In the genomic region with DNA sequence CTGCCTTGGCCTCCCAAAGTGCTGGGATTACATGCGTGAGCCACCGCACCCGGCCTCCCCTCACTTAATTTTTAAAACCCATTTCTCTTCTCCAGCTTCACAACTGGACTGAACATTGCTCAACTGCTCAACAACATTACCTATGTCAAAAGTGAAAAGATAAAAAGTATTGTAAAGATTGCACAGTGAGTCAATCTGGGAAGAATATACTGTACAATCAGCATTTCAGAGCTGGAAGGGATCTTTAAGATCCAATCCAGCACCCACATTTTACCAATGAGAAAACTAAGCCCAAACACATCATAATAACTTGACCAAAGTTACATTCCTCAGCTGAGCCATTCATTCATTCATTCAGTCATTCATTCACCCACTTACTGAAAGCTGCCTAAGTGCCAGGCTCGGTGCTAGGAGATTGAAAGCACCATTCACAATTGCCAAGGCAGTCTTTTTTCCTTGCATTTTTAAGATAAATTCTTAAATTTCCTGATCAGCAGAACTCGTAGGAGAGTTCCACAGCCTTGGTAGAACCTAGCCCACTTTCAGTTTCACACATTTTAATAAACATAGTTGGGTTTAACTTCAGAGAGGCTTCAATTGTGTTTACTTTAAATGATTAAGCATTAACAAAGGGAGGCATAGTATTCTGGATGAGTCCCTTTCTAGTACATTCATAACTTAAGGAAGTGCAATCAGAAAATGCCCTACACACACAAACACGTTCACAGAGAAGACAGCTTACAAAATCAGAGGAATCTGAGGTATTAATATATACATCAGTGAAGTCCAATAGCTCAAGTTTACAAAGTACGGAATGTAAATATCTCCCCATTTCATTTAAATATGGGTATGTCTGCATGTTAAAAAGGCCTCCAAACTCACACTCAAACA, we compare ENCODE assay signal across 10 cellular contexts. TPM values are rescaled to one million over a fixed set of nuclear protein-coding genes. Genes with fewer than 3 reads are reported as not detected.
DNase-seq lines count a peak whose midpoint lies in the region; ATAC-seq, FAIRE-seq and TF ChIP-seq lines count a peak whose summit lies in the region.
"Had no signal": no experiment of that assay in that cellular context is flagged by ENCODE, and none has a peak within 500 bp of the region (broad histone marks: within the 10 kb centered on the region; RNA-seq: fewer than 3 reads in every experiment).

No MANE protein-coding gene starts in this region.

- FAIRE-seq in urothelium cell line (lab: Jason Lieb, UNC) = no peak

- H3K27me3 Mint-ChIP-seq in activated CD4-positive, alpha-beta T cell treated with anti-CD3 and anti-CD28 coated beads, Interleukin-2, amount 10 ng/mL, durations not matched to agents 24 days and 14 days = no peaks in the 10 kb centered on the region
- H3K27me3 Mint-ChIP-seq in stimulated activated memory B cell treated with anti-CD40 and anti-IgM and Interleukin-4, amounts not matched to agents 10 μg/mL and 1 μg/mL and 100 μg/mL, for 72 hours = no peaks in the 10 kb centered on the region

- H3K4me3 ChIP-seq in WI38 (ENCODE audit: low read depth, low read length) (peak overlapping the region; percentile 48), fibroblast of pulmonary artery (replicated peaks; ENCODE audit: low read depth, low read length) (peak overlapping the region; percentile 23), lower leg skin (ENCODE audit: low read depth, poor library complexity, severe bottlenecking) (no peak overlapping the region)

- H3K9me3 Mint-ChIP-seq in activated CD4-positive, alpha-beta T cell treated with anti-CD3 and anti-CD28 coated beads, Interleukin-2, amount 10 ng/mL, durations not matched to agents 24 days and 14 days = no peaks in the 10 kb centered on the region
- no peaks in the 10 kb centered on the region for H3K9me3 Mint-ChIP-seq in stimulated activated memory B cell treated with anti-CD40 and anti-IgM and Interleukin-4, amounts not matched to agents 10 μg/mL and 1 μg/mL and 100 μg/mL, for 72 hours

- peaks cover 46% of the 10 kb centered on the region for H3K36me3 Mint-ChIP-seq in activated CD4-positive, alpha-beta T cell treated with anti-CD3 and anti-CD28 coated beads, Interleukin-2, amount 10 ng/mL, durations not matched to agents 24 days and 14 days (ENCODE audit: low read depth)
- peaks cover 19% of the 10 kb centered on the region for H3K36me3 Mint-ChIP-seq in stimulated activated memory B cell treated with anti-CD40 and anti-IgM and Interleukin-4, amounts not matched to agents 10 μg/mL and 1 μg/mL and 100 μg/mL, for 72 hours

- H3K27ac Mint-ChIP-seq in activated CD4-positive, alpha-beta T cell treated with anti-CD3 and anti-CD28 coated beads, Interleukin-2, amount 10 ng/mL, durations not matched to agents 24 days and 14 days = peak overlapping the region; percentile 40
- peak overlapping the region; percentile 35 for H3K27ac Mint-ChIP-seq in stimulated activated memory B cell treated with anti-CD40 and anti-IgM and Interleukin-4, amounts not matched to agents 10 μg/mL and 1 μg/mL and 100 μg/mL, for 72 hours

- no peak for TF ChIP-seq CTCF in WI38 (IDR thresholded peaks at IDR 0.05; ENCODE audit: low read depth, low read length)
- no peak for TF ChIP-seq CTCF in fibroblast of pulmonary artery (IDR thresholded peaks at IDR 0.05; ENCODE audit: low read length, missing control alignments)
- TF ChIP-seq CTCF in lower leg skin (IDR thresholded peaks at IDR 0.05) = no peak

- H3K4me1 Mint-ChIP-seq in activated CD4-positive, alpha-beta T cell treated with anti-CD3 and anti-CD28 coated beads, Interleukin-2, amount 10 ng/mL, durations not matched to agents 24 days and 14 days = peaks cover 45% of the 10 kb centered on the region
- peaks cover 40% of the 10 kb centered on the region for H3K4me1 Mint-ChIP-seq in stimulated activated memory B cell treated with anti-CD40 and anti-IgM and Interleukin-4, amounts not matched to agents 10 μg/mL and 1 μg/mL and 100 μg/mL, for 72 hours

- ATAC-seq in stimulated activated memory B cell treated with anti-CD40 and anti-IgM and Interleukin-4, amounts not matched to agents 10 μg/mL and 1 μg/mL and 100 μg/mL, for 72 hours = no peak
- no peak for ATAC-seq in GM18511 (IDR thresholded peaks at IDR 0.05; ENCODE audit: unreplicated experiment)

- 85% methylated on average over 7 of the region's 7 CpGs for WGBS in lower leg skin, 2 donors

- peak overlapping the region; percentile 66 for H3K4me3 Mint-ChIP-seq in activated CD4-positive, alpha-beta T cell treated with anti-CD3 and anti-CD28 coated beads, Interleukin-2, amount 10 ng/mL, durations not matched to agents 24 days and 14 days
- peak overlapping the region; percentile 39 for H3K4me3 Mint-ChIP-seq in stimulated activated memory B cell treated with anti-CD40 and anti-IgM and Interleukin-4, amounts not matched to agents 10 μg/mL and 1 μg/mL and 100 μg/mL, for 72 hours

- DNase-seq in activated CD4-positive, alpha-beta T cell treated with anti-CD3 and anti-CD28 coated beads, Interleukin-2, amount 10 ng/mL, durations not matched to agents 24 days and 14 days = no peak
- no peak for DNase-seq in activated CD4-positive, alpha-beta T cell treated with anti-CD3 and anti-CD28 coated beads for 4 hours
- peak; percentile 11 for DNase-seq in fibroblast of pulmonary artery (ENCODE audit: low read depth)
- DNase-seq in urothelium cell line (ENCODE audit: low spot score) = no peak
- no peak for DNase-seq in lower leg skin (ENCODE audit: low spot score in 2 of 2)
- DNase-seq: NCI-H1092, posterior cingulate gyrus had no signal

- intact Hi-C loops in activated CD4-positive, alpha-beta T cell treated with anti-CD3 and anti-CD28 coated beads, Interleukin-2, amount 10 ng/mL, durations not matched to agents 24 days and 14 days (cut with micrococcal nuclease) = no loop called here
- intact Hi-C loops in lower leg skin (cut with DNase I; ENCODE audit: low total_unique reads) = loop anchor here (10.0 kb wide), 2 partner anchors 477 to 507 kb away; no protein-coding TSS in a partner anchor

- no peak for TF ChIP-seq POLR2A in lower leg skin (IDR thresholded peaks at IDR 0.05)

RNA-seq across cellular contexts. Expression of a gene that starts 3.0 kb away (rescaled TPM):
- 6.9 and 7.6 TPM in 2 replicates for total RNA-seq in activated CD4-positive, alpha-beta T cell treated with anti-CD3 and anti-CD28 coated beads, Interleukin-2, amount 10 ng/mL, durations not matched to agents 24 days and 14 days
- 1 to 10 TPM; 1.4 to 5.5 (median 2.4) TPM for total RNA-seq in lower leg skin

RNA-seq across cellular contexts. Expression of a gene that starts 4.3 kb away (rescaled TPM):
- total RNA-seq in activated CD4-positive, alpha-beta T cell treated with anti-CD3 and anti-CD28 coated beads, Interleukin-2, amount 10 ng/mL, durations not matched to agents 24 days and 14 days = 21.5 and 22.6 TPM in 2 replicates
- total RNA-seq in lower leg skin = 10 to 100 TPM; 10.5 to 15.9 (median 14.7) TPM
